10 cellular contexts compared by ENCODE assay signal in genomic region chr20:62797671-62798532, GRCh38. TPM values are rescaled to one million over a fixed set of nuclear protein-coding genes. Genes with fewer than 3 reads are reported as not detected.
DNase-seq lines count a peak whose midpoint lies in the region; ATAC-seq and TF ChIP-seq lines count a peak whose summit lies in the region.
"Had no signal": no experiment of that assay in that cellular context is flagged by ENCODE, and none has a peak within 500 bp of the region (broad histone marks: within the 10 kb centered on the region; RNA-seq: fewer than 3 reads in every experiment).

No MANE protein-coding gene starts in this region.

- H3K27me3 ChIP-seq in Caco-2 (replicated peaks; ENCODE audit: control insufficient read depth, insufficient read depth, low read length) (no peaks in the 10 kb centered on the region), Panc1 (ENCODE audit: control insufficient read depth, insufficient read depth, low read length) (no peaks in the 10 kb centered on the region), endodermal cell (ENCODE audit: control insufficient read depth, insufficient read depth, low read length, poor library complexity, severe bottlenecking) (peaks cover 16% of the 10 kb centered on the region), ovary (no peaks in the 10 kb centered on the region)

- H3K27me3 Mint-ChIP-seq in Caco-2 (ENCODE audit: insufficient read depth, unreplicated experiment) (no peaks in the 10 kb centered on the region), endodermal cell (ENCODE audit: insufficient read depth) (peaks cover 15% of the 10 kb centered on the region)

- H3K27ac ChIP-seq in Panc1 (ENCODE audit: low read length) (peak overlapping the region; percentile 92), endodermal cell (ENCODE audit: low read depth, low read length) (no peak overlapping the region), ovary (peak overlapping the region in 1 of 2 donors; percentile 24)

- H3K9me3 ChIP-seq in Caco-2 (no peaks in the 10 kb centered on the region), Panc1 (ENCODE audit: control insufficient read depth, insufficient read depth, low read depth, low read length) (no peaks in the 10 kb centered on the region), endodermal cell (ENCODE audit: control insufficient read depth, low read length) (no peaks in the 10 kb centered on the region), ovary (no peaks in the 10 kb centered on the region)

- CTCF ChIA-PET in Caco-2 (lab: Charles Lee), result interaction anchor here (0.6 to 0.8 kb wide), 2 partner anchors 91 to 1183 kb away, joined by 3 to 4 read pairs; no protein-coding TSS in a partner anchor
- CTCF ChIA-PET in Panc1 (lab: Charles Lee), result no interaction called here

- WGBS in endodermal cell (ENCODE audit: insufficient coverage in 1 of 2, insufficient read length in 1 of 2), 2 experiments, result 90 to 91% methylated on average over 22 to 26 of the region's 26 CpGs
- 84 to 88% (median 86%) methylated on average over 19 to 26 of the region's 26 CpGs for WGBS in ovary, 3 donors

- no peak for ATAC-seq in Panc1

- H3K36me3 Mint-ChIP-seq in Caco-2 (ENCODE audit: insufficient read depth, unreplicated experiment), result peaks cover 83% of the 10 kb centered on the region
- H3K36me3 Mint-ChIP-seq in endodermal cell (ENCODE audit: low read depth), result peaks cover 26% of the 10 kb centered on the region

- TF ChIP-seq POLR2A in ovary (IDR thresholded peaks at IDR 0.05), result no peak

- BruUV-seq in Caco-2 (replicated peaks; lab: Mats Ljungman, UMichigan) (no TSS peak), Panc1 (replicated peaks; lab: Mats Ljungman, UMichigan) (no TSS peak)

- in situ Hi-C loops in Panc1 (cut with HindIII; ENCODE audit: low pct_unique_long_range_greater_than_20kb, low sequenced_read_pairs), result no loop called here

- H3K4me3 ChIP-seq in Caco-2 (ENCODE audit: low read depth, low read length) (no peak overlapping the region), Panc1 (ENCODE audit: low read depth in 2 of 2, low read length in 2 of 2) (peak overlapping the region; percentile 59), endodermal cell (ENCODE audit: low read length) (peak overlapping the region; percentile 71), ovary (no peak overlapping the region)

- H3K9me3 Mint-ChIP-seq in Caco-2 (ENCODE audit: unreplicated experiment) (no peaks in the 10 kb centered on the region), endodermal cell (no peaks in the 10 kb centered on the region)

- H3K4me3 Mint-ChIP-seq in Caco-2 (ENCODE audit: unreplicated experiment), result peak overlapping the region; percentile 80
- H3K4me3 Mint-ChIP-seq in endodermal cell, result peak overlapping the region; percentile 70

- peaks cover 15% of the 10 kb centered on the region for H3K4me1 Mint-ChIP-seq in Caco-2 (ENCODE audit: low read depth, unreplicated experiment)
- no peaks in the 10 kb centered on the region for H3K4me1 Mint-ChIP-seq in endodermal cell

- no peak for TF ChIP-seq CTCF in Caco-2 (IDR thresholded peaks at IDR 0.05; ENCODE audit: insufficient read depth in 1 of 2, low read depth in 1 of 2, low read length in 1 of 2, severe bottlenecking in 1 of 2, unreplicated experiment in 1 of 2)
- no peak for TF ChIP-seq CTCF in Panc1 (IDR thresholded peaks at IDR 0.05)
- TF ChIP-seq CTCF in endodermal cell (conservative IDR thresholded peaks at IDR 0.05), result no peak
- no peak for TF ChIP-seq CTCF in ovary (IDR thresholded peaks at IDR 0.05)

- DNase-seq in Caco-2 (no peak), Panc1 (ENCODE audit: low read depth, low spot score) (no peak), endodermal cell (no peak), ovary (peak in 3 of 5 donors; percentile 45 to 50 (median 48)), DMS79 treated with DMSO at 0.1 percent for 48 hours (lab: John Stamatoyannopoulos, UW) (no peak), NCI-H774 (lab: John Stamatoyannopoulos, UW) (no peak), NCI-H1105 (lab: John Stamatoyannopoulos, UW) (no peak), nucleus accumbens (lab: John Stamatoyannopoulos, UW) (no peak)
- DNase-seq: amniotic stem cell, SHP77 had no signal

- H3K27ac Mint-ChIP-seq in Caco-2 (ENCODE audit: unreplicated experiment) (peak overlapping the region; percentile 17), endodermal cell (no peak overlapping the region)

- H3K4me1 ChIP-seq in Caco-2 (peaks cover 21% of the 10 kb centered on the region), Panc1 (ENCODE audit: control insufficient read depth, insufficient read depth, low read length) (peaks cover 18% of the 10 kb centered on the region), endodermal cell (ENCODE audit: control insufficient read depth, insufficient read depth, low read length) (peaks cover 4% of the 10 kb centered on the region), ovary (ENCODE audit: insufficient read depth) (peaks cover 7% of the 10 kb centered on the region)

- H3K36me3 ChIP-seq in Caco-2 (ENCODE audit: control insufficient read depth, insufficient read depth, low read length) (peaks cover 9% of the 10 kb centered on the region), Panc1 (ENCODE audit: control insufficient read depth, insufficient read depth, low read length) (peaks cover 3% of the 10 kb centered on the region), endodermal cell (ENCODE audit: control insufficient read depth, insufficient read depth, low read length) (peaks cover 27% of the 10 kb centered on the region), ovary (no peaks in the 10 kb centered on the region)

- TF ChIP-seq EP300 in ovary (IDR thresholded peaks at IDR 0.05), result no peak

- POLR2A ChIA-PET in Caco-2 (lab: Charles Lee), result interaction anchor here (0.6 kb wide), 1 partner anchor 57 kb away, joined by 3 read pairs; no protein-coding TSS in a partner anchor
- POLR2A ChIA-PET in Panc1 (lab: Charles Lee), result no interaction called here

- intact Hi-C loops in Caco-2 (cut with micrococcal nuclease; ENCODE audit: unreplicated experiment), result loop anchor here (10.0 kb wide), 1 partner anchor 493 kb away; the partner anchor contains the start of gene ADRM1
- intact Hi-C loops in Panc1 (cut with micrococcal nuclease; ENCODE audit: unreplicated experiment), result loop anchor here (10.0 kb wide), 1 partner anchor 323 kb away; the partner anchor contains the start of gene GATA5
- intact Hi-C loops in ovary (cut with DNase I), result no loop called here

- H3K9ac ChIP-seq in endodermal cell (ENCODE audit: extremely low read depth, low read length, poor library complexity, severe bottlenecking), result no peak overlapping the region

RNA-seq across cellular contexts. Expression of gene MRGBP, which starts 1.6 kb away (rescaled TPM):
- total RNA-seq in Caco-2 (2022) (40.3 and 43.4 TPM in 2 replicates), Panc1 (2021; ENCODE audit: unreplicated experiment) (49.9 TPM), endodermal cell (10 to 100 TPM; 14.3 to 18.7 TPM), ovary (10 to 100 TPM in 5 of 7 donors, 1 to 10 TPM in 2; 7.9 to 15.2 (median 12.6) TPM)
- 46.9 TPM for polyA plus RNA-seq in Panc1 (2012; ENCODE audit: insufficient read length)
- polyA plus RNA-seq in endodermal cell (2013, experiment 1 of 2), result 18.3 TPM
- 18.5 TPM for polyA plus RNA-seq in endodermal cell (2013, experiment 2 of 2)
- polyA plus RNA-seq in ovary, result 10 to 100 TPM in 1 of 2 donors, 1 to 10 TPM in 1; 6.2 to 11.3 TPM

RNA-seq across cellular contexts. Expression of gene OGFR, which starts 6.7 kb away (rescaled TPM):
- total RNA-seq in Caco-2 (2022) (78.2 and 84.7 TPM in 2 replicates), Panc1 (2021; ENCODE audit: unreplicated experiment) (47.3 TPM), endodermal cell (10 to 100 TPM; 28.1 to 28.5 TPM), ovary (10 to 100 TPM; 40.3 to 52.9 (median 45.4) TPM)
- polyA plus RNA-seq in Panc1 (2012; ENCODE audit: insufficient read length), result 60.2 TPM
- polyA plus RNA-seq in endodermal cell (2013, experiment 1 of 2), result 23.9 TPM
- polyA plus RNA-seq in endodermal cell (2013, experiment 2 of 2), result 19.5 TPM
- 10 to 100 TPM; 28.6 to 43.0 TPM for polyA plus RNA-seq in ovary

RNA-seq across cellular contexts. Expression of gene COL9A3, which starts 18.9 kb away (rescaled TPM):
- total RNA-seq in Caco-2 (2022), result 6.4 and 7.9 TPM in 2 replicates
- total RNA-seq in Panc1 (2021; ENCODE audit: unreplicated experiment), result 46.6 TPM
- polyA plus RNA-seq in Panc1 (2012; ENCODE audit: insufficient read length), result 53.7 TPM
- 100 to 1,000 TPM in 1 of 2 donors, 10 to 100 TPM in 1; 48.9 to 133 TPM for total RNA-seq in endodermal cell
- polyA plus RNA-seq in endodermal cell (2013, experiment 1 of 2), result 71.6 TPM
- 66.6 TPM for polyA plus RNA-seq in endodermal cell (2013, experiment 2 of 2)
- total RNA-seq in ovary, result 1 to 10 TPM in 5 of 7 donors, under 1 TPM in 1, not detected in 1; 0.83 to 2.6 (median 1.6) TPM
- 1 to 10 TPM in 1 of 2 donors, under 1 TPM in 1; 0.65 to 3.0 TPM for polyA plus RNA-seq in ovary

Comparison
In these comparisons a context has a peak if more than half of its experiments do, and no peak if none do; other contexts are left out.
1. DNase-seq: peak in ovary (3 of 5); none in Caco-2 (0 of 2), Panc1 (single experiment), endodermal cell (single experiment), DMS79 treated with DMSO at 0.1 percent for 48 hours (single experiment), NCI-H774 (single experiment), NCI-H1105 (single experiment) and nucleus accumbens (0 of 56).
2. H3K4me3 ChIP-seq: peak in Panc1 (2 of 2) and endodermal cell (single experiment); none in Caco-2 (single experiment) and ovary (single experiment).
3. intact Hi-C loops: an anchor here in Caco-2 (10.0 kb wide) and Panc1 (10.0 kb wide); none called in ovary.